8 cellular contexts compared by ENCODE assay signal in the genomic region with DNA sequence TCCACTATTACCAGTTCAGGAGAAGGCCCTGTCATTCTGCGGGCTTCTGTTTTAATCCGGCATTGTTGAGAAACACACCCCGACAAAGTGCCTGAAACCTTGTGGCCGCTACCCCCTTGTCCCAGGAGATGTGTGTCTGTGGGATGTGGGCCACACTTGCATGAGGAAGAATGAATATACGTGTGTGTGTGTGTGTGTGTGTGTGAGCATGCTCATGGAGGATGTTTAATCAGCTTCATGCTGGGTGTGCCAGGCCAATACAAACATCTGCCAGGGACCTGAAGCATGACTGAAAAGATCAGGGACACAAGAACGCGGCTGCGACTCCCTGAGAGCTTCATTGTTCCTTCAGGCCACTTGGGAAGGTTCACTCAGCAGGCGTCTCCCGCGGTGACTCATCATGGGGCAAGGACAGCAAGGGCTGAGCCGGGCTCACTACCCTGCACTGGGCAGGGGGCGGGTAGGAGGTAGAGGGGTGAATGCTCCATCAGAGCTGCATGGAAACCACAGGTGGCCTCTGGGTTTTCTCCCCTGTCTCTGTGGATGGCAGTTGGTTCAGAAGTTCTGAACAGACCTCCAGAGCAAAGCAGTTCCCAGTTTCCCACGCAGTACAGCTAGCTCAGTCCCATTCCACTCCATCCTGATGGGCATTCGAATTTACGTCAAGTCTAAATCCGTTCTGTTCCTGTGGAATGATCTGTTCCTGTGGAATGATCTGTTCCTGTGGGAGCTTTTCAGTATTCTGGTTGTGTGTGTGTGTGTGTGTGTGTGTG. TPM values are rescaled to one million over a fixed set of nuclear protein-coding genes. Genes with fewer than 3 reads are reported as not detected.
DNase-seq lines count a peak whose midpoint lies in the region; ATAC-seq and TF ChIP-seq lines count a peak whose summit lies in the region.

No MANE protein-coding gene starts in this region.

- H3K36me3 Mint-ChIP-seq in immature natural killer cell: no peaks in the 10 kb centered on the region

- peaks cover 0 to 5% (median 0%) of the 10 kb centered on the region in 3 donors for H3K27me3 Mint-ChIP-seq in immature natural killer cell (ENCODE audit: low read depth in 3 of 3)

- no peak for ATAC-seq in GM18511 (IDR thresholded peaks at IDR 0.05; ENCODE audit: unreplicated experiment)
- ATAC-seq in HG03342 (IDR thresholded peaks at IDR 0.05; ENCODE audit: unreplicated experiment): no peak

- H3K4me2 ChIP-seq in parathyroid adenoma (ENCODE audit: low read length): peak overlapping the region; percentile 57

- H3K27ac Mint-ChIP-seq in immature natural killer cell: no peak overlapping the region

- no peak for TF ChIP-seq CTCF in NB4 (IDR thresholded peaks at IDR 0.05; ENCODE audit: low read depth, low read length)
- no peak for TF ChIP-seq CTCF in parathyroid adenoma (IDR thresholded peaks at IDR 0.05)

- peaks cover 76% of the 10 kb centered on the region for H3K4me1 ChIP-seq in parathyroid adenoma

- no peak overlapping the region for H3K4me3 Mint-ChIP-seq in immature natural killer cell

- peak overlapping the region; percentile 100 for H3K27ac ChIP-seq in parathyroid adenoma

- H2AFZ ChIP-seq in parathyroid adenoma: peak overlapping the region; percentile 7

- TF ChIP-seq POLR2A in NB4 (IDR thresholded peaks at IDR 0.05; ENCODE audit: extremely low read depth, insufficient read length): no peak

- H3K9me3 ChIP-seq in parathyroid adenoma (ENCODE audit: control insufficient read depth, low read length): no peaks in the 10 kb centered on the region

- H3K36me3 ChIP-seq in parathyroid adenoma (ENCODE audit: control insufficient read depth, insufficient read depth, low read length): no peaks in the 10 kb centered on the region

- no peaks in the 10 kb centered on the region for H3K27me3 ChIP-seq in parathyroid adenoma (ENCODE audit: control insufficient read depth, insufficient read depth, low read length)

- no peaks in the 10 kb centered on the region for H3K9me3 Mint-ChIP-seq in immature natural killer cell

- peaks cover 14% of the 10 kb centered on the region in 2 donors for H3K4me1 Mint-ChIP-seq in immature natural killer cell

- DNase-seq in ELR (ENCODE audit: low read depth) (peak; percentile 90), NB4 (ENCODE audit: low read depth) (peak; percentile 96), UCSD-AML1 (lab: John Stamatoyannopoulos, UW; ENCODE audit: unreplicated experiment) (peak; percentile 50), glomerular visceral epithelial cell (ENCODE audit: extremely low spot score) (peak; percentile 90), immature natural killer cell (no peak)

- H3K79me2 ChIP-seq in parathyroid adenoma: peaks cover 4% of the 10 kb centered on the region

- H3K9ac ChIP-seq in parathyroid adenoma: no peak overlapping the region

- peak overlapping the region; percentile 8 for H3K4me3 ChIP-seq in NB4 (ENCODE audit: low read depth, low read length)
- H3K4me3 ChIP-seq in parathyroid adenoma (ENCODE audit: low read depth, low read length): peak overlapping the region; percentile 24

RNA-seq across cellular contexts. Expression of a gene that starts 7.0 kb away (rescaled TPM):
- 1,000 to 10,000 TPM; 1,459 to 3,517 (median 2,451) TPM for polyA plus RNA-seq in immature natural killer cell

RNA-seq across cellular contexts. Expression of a gene that starts 33.1 kb away (rescaled TPM):
- polyA plus RNA-seq in immature natural killer cell: 10 to 100 TPM; 17.8 to 52.5 (median 23.3) TPM

Comparison
In these comparisons a context has a peak if more than half of its experiments do, and no peak if none do; other contexts are left out.
1. DNase-seq: peak in ELR (single experiment), NB4 (single experiment), UCSD-AML1 (single experiment) and glomerular visceral epithelial cell (single experiment); none in immature natural killer cell (0 of 3).